In genomic region chr6:148737806-148738205, GRCh38 we compare ENCODE assay signal across 32 cellular contexts.
"Had no signal": no experiment of that assay in that cellular context is flagged by ENCODE, and none has a peak within 500 bp of the region (broad histone marks: within the 10 kb centered on the region; RNA-seq: fewer than 3 reads in every experiment).

No MANE protein-coding gene starts in this region.

- H3K9me3 ChIP-seq: ascending aorta, breast epithelium had no signal

- H3K4me3 ChIP-seq: ascending aorta, breast epithelium had no signal

- H3K27me3 ChIP-seq: ascending aorta, brain microvascular endothelial cell, breast epithelium had no signal

- ATAC-seq: activated naive CD8-positive, alpha-beta T cell treated with anti-CD3 and anti-CD28 coated beads, Interleukin-2, amount 50 U/mL, for 24 hours had no signal

- H3K36me3 Mint-ChIP-seq: activated CD8-positive, alpha-beta memory T cell treated with anti-CD3 and anti-CD28 coated beads, Interleukin-2, amount 10 ng/mL, durations not matched to agents 7 days and 5 days; activated naive CD8-positive, alpha-beta T cell; activated naive CD8-positive, alpha-beta T cell treated with anti-CD3 and anti-CD28 coated beads, Interleukin-2, amount 10 ng/mL, durations not matched to agents 7 days and 5 days had no signal

- H3K9me3 Mint-ChIP-seq: activated CD4-positive, alpha-beta memory T cell treated with anti-CD3 and anti-CD28 coated beads, Interleukin-2, amount 10 ng/mL, durations not matched to agents 7 days and 5 days; activated naive CD8-positive, alpha-beta T cell treated with anti-CD3 and anti-CD28 coated beads, Interleukin-2, amount 10 ng/mL, durations not matched to agents 7 days and 5 days; activated naive CD8-positive, alpha-beta T cell treated with anti-CD3 and anti-CD28 coated beads, Interleukin-2, amount 50 U/mL, for 24 hours; activated T-cell treated with anti-CD3 and anti-CD28 coated beads, Interleukin-2, amount 50 U/mL, for 24 hours; activated T-helper 2 cell treated with anti-CD3 and anti-CD28 coated beads, Interferon-gamma antibody, Interleukin-2, Interleukin-4, amounts not matched to agents 10 μg/mL and 5 μg/mL and 100 μg/mL, durations not matched to agents 14 hours and 24 hours and 36 hours; T-helper 1 cell treated with Interleukin-12 subunit alpha and Interleukin-12 subunit beta and Interleukin-4 antibody, amounts not matched to agents 30 μg/mL and 1 μg/mL, for 36 hours; T-helper 2 cell treated with Interferon-gamma antibody and Interleukin-4, amounts not matched to agents 5 μg/mL and 100 μg/mL, for 36 hours had no signal

- H3K36me3 ChIP-seq: ascending aorta, brain microvascular endothelial cell, breast epithelium had no signal

- H3K4me3 Mint-ChIP-seq: activated B cell treated with CpG ODN at 0.5 μM for 24 hours; activated CD4-positive, alpha-beta memory T cell treated with anti-CD3 and anti-CD28 coated beads, Interleukin-2, amount 10 ng/mL, durations not matched to agents 7 days and 5 days; activated CD4-positive, alpha-beta T cell treated with anti-CD3 and anti-CD28 coated beads for 36 hours; activated CD8-positive, alpha-beta memory T cell treated with anti-CD3 and anti-CD28 coated beads, Interleukin-2, amount 10 ng/mL, durations not matched to agents 7 days and 5 days; activated CD8-positive, alpha-beta T cell treated with anti-CD3 and anti-CD28 coated beads, Interleukin-2, amount 10 ng/mL, durations not matched to agents 7 days and 5 days; activated naive CD8-positive, alpha-beta T cell; activated naive CD8-positive, alpha-beta T cell treated with anti-CD3 and anti-CD28 coated beads, Interleukin-2, amount 10 ng/mL, durations not matched to agents 7 days and 5 days; activated naive CD8-positive, alpha-beta T cell treated with anti-CD3 and anti-CD28 coated beads, Interleukin-2, amount 50 U/mL, for 24 hours; activated T-cell treated with anti-CD3 and anti-CD28 coated beads, Interleukin-2, amount 50 U/mL, for 24 hours; T-helper 1 cell treated with Interleukin-12 subunit alpha and Interleukin-12 subunit beta and Interleukin-4 antibody, amounts not matched to agents 30 μg/mL and 1 μg/mL, for 36 hours; T-helper 2 cell treated with Interferon-gamma antibody and Interleukin-4, amounts not matched to agents 5 μg/mL and 100 μg/mL, for 36 hours had no signal

- H3K27ac ChIP-seq: ascending aorta, brain microvascular endothelial cell, breast epithelium, VCaP had no signal

- H3K4me1 Mint-ChIP-seq: activated naive CD8-positive, alpha-beta T cell treated with anti-CD3 and anti-CD28 coated beads, Interleukin-2, amount 10 ng/mL, durations not matched to agents 7 days and 5 days had no signal

- H3K4me1 ChIP-seq: breast epithelium had no signal

- DNase-seq: activated B cell treated with CpG ODN at 0.5 μM for 24 hours; activated CD4-positive, alpha-beta memory T cell treated with anti-CD3 and anti-CD28 coated beads, Interleukin-2, amount 10 ng/mL, durations not matched to agents 7 days and 5 days; activated CD4-positive, alpha-beta T cell treated with anti-CD3 and anti-CD28 coated beads for 1 hour; activated CD4-positive, alpha-beta T cell treated with anti-CD3 and anti-CD28 coated beads for 36 hours; activated CD4-positive, alpha-beta T cell treated with anti-CD3 and anti-CD28 coated beads for 48 hours; activated CD4-positive, alpha-beta T cell treated with anti-CD3 and anti-CD28 coated beads, Interleukin-2, amount 50 U/mL, for 48 hours; activated CD8-positive, alpha-beta memory T cell treated with anti-CD3 and anti-CD28 coated beads for 24 hours; activated CD8-positive, alpha-beta memory T cell treated with anti-CD3 and anti-CD28 coated beads, Interleukin-2, amount 10 ng/mL, durations not matched to agents 7 days and 5 days; activated CD8-positive, alpha-beta memory T cell treated with anti-CD3 and anti-CD28 coated beads, Interleukin-2, amount 50 U/mL, for 48 hours; activated CD8-positive, alpha-beta T cell treated with anti-CD3 and anti-CD28 coated beads, Interleukin-2, amount 10 ng/mL, durations not matched to agents 7 days and 5 days; activated effector memory CD4-positive, alpha-beta T cell treated with Interleukin-2 at 50 U/mL for 16 hours; activated gamma-delta T cell; activated naive CD4-positive, alpha-beta T cell treated with anti-CD3 and anti-CD28 coated beads, Interleukin-2, amount 50 U/mL, for 16 hours; activated naive CD4-positive, alpha-beta T cell treated with Interleukin-2 at 50 U/mL for 16 hours; activated naive CD8-positive, alpha-beta T cell treated with anti-CD3 and anti-CD28 coated beads, Interleukin-2, amount 10 ng/mL, durations not matched to agents 7 days and 5 days; activated naive CD8-positive, alpha-beta T cell treated with anti-CD3 and anti-CD28 coated beads, Interleukin-2, amount 50 U/mL, for 24 hours; activated T-cell treated with anti-CD3 and anti-CD28 coated beads, Interleukin-2, amount 50 U/mL, for 24 hours; activated T-cell treated with anti-CD3 and anti-CD28 coated beads, Interleukin-2, amount 50 U/mL, for 48 hours; amniotic stem cell; brain microvascular endothelial cell; central memory CD4-positive, alpha-beta T cell; SW 1271; T-helper 1 cell; T-helper 2 cell; T-helper 9 cell had no signal

- H3K27me3 Mint-ChIP-seq: activated B cell treated with CpG ODN at 0.5 μM for 24 hours; activated naive CD8-positive, alpha-beta T cell; activated T-cell treated with anti-CD3 and anti-CD28 coated beads, Interleukin-2, amount 50 U/mL, for 24 hours had no signal

- H3K27ac Mint-ChIP-seq: activated B cell treated with CpG ODN at 0.5 μM for 24 hours; activated CD4-positive, alpha-beta memory T cell treated with anti-CD3 and anti-CD28 coated beads, Interleukin-2, amount 10 ng/mL, durations not matched to agents 7 days and 5 days; activated CD4-positive, alpha-beta T cell treated with anti-CD3 and anti-CD28 coated beads for 36 hours; activated CD8-positive, alpha-beta memory T cell treated with anti-CD3 and anti-CD28 coated beads, Interleukin-2, amount 10 ng/mL, durations not matched to agents 7 days and 5 days; activated CD8-positive, alpha-beta T cell treated with anti-CD3 and anti-CD28 coated beads, Interleukin-2, amount 10 ng/mL, durations not matched to agents 7 days and 5 days; activated naive CD8-positive, alpha-beta T cell; activated naive CD8-positive, alpha-beta T cell treated with anti-CD3 and anti-CD28 coated beads, Interleukin-2, amount 10 ng/mL, durations not matched to agents 7 days and 5 days; activated naive CD8-positive, alpha-beta T cell treated with anti-CD3 and anti-CD28 coated beads, Interleukin-2, amount 50 U/mL, for 24 hours; activated T-cell treated with anti-CD3 and anti-CD28 coated beads, Interleukin-2, amount 50 U/mL, for 24 hours; activated T-helper 2 cell treated with anti-CD3 and anti-CD28 coated beads, Interferon-gamma antibody, Interleukin-2, Interleukin-4, amounts not matched to agents 10 μg/mL and 5 μg/mL and 100 μg/mL, durations not matched to agents 14 hours and 24 hours and 36 hours; T-helper 1 cell treated with Interleukin-12 subunit alpha and Interleukin-12 subunit beta and Interleukin-4 antibody, amounts not matched to agents 30 μg/mL and 1 μg/mL, for 36 hours; T-helper 2 cell treated with Interferon-gamma antibody and Interleukin-4, amounts not matched to agents 5 μg/mL and 100 μg/mL, for 36 hours had no signal
